2 cellular contexts compared by ENCODE assay signal in genomic region chr17:27430383-27430840, GRCh38.
TF ChIP-seq lines count a peak whose summit lies in the region.

No MANE protein-coding gene starts in this region.

TF ChIP-seq in SK-N-SH treated with all-trans-retinoic acid at 6 μM for 48 hours, 23 proteins besides CTCF, POLR2A, EP300 and RAD21 (continued from another document):
- TF ChIP-seq, protein P1, sequence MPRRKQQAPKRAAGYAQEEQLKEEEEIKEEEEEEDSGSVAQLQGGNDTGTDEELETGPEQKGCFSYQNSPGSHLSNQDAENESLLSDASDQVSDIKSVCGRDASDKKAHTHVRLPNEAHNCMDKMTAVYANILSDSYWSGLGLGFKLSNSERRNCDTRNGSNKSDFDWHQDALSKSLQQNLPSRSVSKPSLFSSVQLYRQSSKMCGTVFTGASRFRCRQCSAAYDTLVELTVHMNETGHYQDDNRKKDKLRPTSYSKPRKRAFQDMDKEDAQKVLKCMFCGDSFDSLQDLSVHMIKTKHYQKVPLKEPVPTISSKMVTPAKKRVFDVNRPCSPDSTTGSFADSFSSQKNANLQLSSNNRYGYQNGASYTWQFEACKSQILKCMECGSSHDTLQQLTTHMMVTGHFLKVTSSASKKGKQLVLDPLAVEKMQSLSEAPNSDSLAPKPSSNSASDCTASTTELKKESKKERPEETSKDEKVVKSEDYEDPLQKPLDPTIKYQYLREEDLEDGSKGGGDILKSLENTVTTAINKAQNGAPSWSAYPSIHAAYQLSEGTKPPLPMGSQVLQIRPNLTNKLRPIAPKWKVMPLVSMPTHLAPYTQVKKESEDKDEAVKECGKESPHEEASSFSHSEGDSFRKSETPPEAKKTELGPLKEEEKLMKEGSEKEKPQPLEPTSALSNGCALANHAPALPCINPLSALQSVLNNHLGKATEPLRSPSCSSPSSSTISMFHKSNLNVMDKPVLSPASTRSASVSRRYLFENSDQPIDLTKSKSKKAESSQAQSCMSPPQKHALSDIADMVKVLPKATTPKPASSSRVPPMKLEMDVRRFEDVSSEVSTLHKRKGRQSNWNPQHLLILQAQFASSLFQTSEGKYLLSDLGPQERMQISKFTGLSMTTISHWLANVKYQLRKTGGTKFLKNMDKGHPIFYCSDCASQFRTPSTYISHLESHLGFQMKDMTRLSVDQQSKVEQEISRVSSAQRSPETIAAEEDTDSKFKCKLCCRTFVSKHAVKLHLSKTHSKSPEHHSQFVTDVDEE (CRISPR knock-in tag; IDR thresholded peaks at IDR 0.05): no peak
- TF ChIP-seq GLIS3 (CRISPR knock-in tag; IDR thresholded peaks at IDR 0.05): no peak
- TF ChIP-seq ZNF565 (CRISPR knock-in tag; conservative IDR thresholded peaks at IDR 0.05; ENCODE audit: low read depth): no peak
- TF ChIP-seq SNAI2 (CRISPR knock-in tag; IDR thresholded peaks at IDR 0.05): no peak
- TF ChIP-seq CSDC2 (CRISPR knock-in tag; IDR thresholded peaks at IDR 0.05): no peak

TF ChIP-seq in SK-N-SH, 30 proteins besides CTCF, POLR2A, EP300 and RAD21:
- TF ChIP-seq, protein P2, sequence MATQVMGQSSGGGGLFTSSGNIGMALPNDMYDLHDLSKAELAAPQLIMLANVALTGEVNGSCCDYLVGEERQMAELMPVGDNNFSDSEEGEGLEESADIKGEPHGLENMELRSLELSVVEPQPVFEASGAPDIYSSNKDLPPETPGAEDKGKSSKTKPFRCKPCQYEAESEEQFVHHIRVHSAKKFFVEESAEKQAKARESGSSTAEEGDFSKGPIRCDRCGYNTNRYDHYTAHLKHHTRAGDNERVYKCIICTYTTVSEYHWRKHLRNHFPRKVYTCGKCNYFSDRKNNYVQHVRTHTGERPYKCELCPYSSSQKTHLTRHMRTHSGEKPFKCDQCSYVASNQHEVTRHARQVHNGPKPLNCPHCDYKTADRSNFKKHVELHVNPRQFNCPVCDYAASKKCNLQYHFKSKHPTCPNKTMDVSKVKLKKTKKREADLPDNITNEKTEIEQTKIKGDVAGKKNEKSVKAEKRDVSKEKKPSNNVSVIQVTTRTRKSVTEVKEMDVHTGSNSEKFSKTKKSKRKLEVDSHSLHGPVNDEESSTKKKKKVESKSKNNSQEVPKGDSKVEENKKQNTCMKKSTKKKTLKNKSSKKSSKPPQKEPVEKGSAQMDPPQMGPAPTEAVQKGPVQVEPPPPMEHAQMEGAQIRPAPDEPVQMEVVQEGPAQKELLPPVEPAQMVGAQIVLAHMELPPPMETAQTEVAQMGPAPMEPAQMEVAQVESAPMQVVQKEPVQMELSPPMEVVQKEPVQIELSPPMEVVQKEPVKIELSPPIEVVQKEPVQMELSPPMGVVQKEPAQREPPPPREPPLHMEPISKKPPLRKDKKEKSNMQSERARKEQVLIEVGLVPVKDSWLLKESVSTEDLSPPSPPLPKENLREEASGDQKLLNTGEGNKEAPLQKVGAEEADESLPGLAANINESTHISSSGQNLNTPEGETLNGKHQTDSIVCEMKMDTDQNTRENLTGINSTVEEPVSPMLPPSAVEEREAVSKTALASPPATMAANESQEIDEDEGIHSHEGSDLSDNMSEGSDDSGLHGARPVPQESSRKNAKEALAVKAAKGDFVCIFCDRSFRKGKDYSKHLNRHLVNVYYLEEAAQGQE (IDR thresholded peaks at IDR 0.05; ENCODE audit: low read depth, low read length): no peak
- TF ChIP-seq, protein P3, sequence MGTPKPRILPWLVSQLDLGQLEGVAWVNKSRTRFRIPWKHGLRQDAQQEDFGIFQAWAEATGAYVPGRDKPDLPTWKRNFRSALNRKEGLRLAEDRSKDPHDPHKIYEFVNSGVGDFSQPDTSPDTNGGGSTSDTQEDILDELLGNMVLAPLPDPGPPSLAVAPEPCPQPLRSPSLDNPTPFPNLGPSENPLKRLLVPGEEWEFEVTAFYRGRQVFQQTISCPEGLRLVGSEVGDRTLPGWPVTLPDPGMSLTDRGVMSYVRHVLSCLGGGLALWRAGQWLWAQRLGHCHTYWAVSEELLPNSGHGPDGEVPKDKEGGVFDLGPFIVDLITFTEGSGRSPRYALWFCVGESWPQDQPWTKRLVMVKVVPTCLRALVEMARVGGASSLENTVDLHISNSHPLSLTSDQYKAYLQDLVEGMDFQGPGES (IDR thresholded peaks at IDR 0.05; ENCODE audit: low read depth, low read length): no peak
- TF ChIP-seq JUND (IDR thresholded peaks at IDR 0.05) (no peak), RFX5 (IDR thresholded peaks at IDR 0.05; ENCODE audit: low read length) (no peak), GATA2 (CRISPR knock-in tag; IDR thresholded peaks at IDR 0.05) (no peak), RXRA (IDR thresholded peaks at IDR 0.05; ENCODE audit: borderline replicate concordance, low read depth) (no peak), TCF12 (IDR thresholded peaks at IDR 0.05) (no peak), SIN3A (IDR thresholded peaks at IDR 0.05; ENCODE audit: borderline replicate concordance, low read depth, low read length) (no peak), SMC3 (IDR thresholded peaks at IDR 0.05; ENCODE audit: low read depth, low read length) (no peak), TEAD4 (IDR thresholded peaks at IDR 0.05; ENCODE audit: borderline replicate concordance, insufficient read depth) (no peak), FOXM1 (IDR thresholded peaks at IDR 0.05; ENCODE audit: low read depth) (no peak), RCOR1 (IDR thresholded peaks at IDR 0.05; ENCODE audit: low read length) (no peak), FOSL2 (IDR thresholded peaks at IDR 0.05; ENCODE audit: borderline replicate concordance, low read depth) (no peak), NFIC (IDR thresholded peaks at IDR 0.05; ENCODE audit: borderline replicate concordance) (no peak)
- TF ChIP-seq, protein P4, sequence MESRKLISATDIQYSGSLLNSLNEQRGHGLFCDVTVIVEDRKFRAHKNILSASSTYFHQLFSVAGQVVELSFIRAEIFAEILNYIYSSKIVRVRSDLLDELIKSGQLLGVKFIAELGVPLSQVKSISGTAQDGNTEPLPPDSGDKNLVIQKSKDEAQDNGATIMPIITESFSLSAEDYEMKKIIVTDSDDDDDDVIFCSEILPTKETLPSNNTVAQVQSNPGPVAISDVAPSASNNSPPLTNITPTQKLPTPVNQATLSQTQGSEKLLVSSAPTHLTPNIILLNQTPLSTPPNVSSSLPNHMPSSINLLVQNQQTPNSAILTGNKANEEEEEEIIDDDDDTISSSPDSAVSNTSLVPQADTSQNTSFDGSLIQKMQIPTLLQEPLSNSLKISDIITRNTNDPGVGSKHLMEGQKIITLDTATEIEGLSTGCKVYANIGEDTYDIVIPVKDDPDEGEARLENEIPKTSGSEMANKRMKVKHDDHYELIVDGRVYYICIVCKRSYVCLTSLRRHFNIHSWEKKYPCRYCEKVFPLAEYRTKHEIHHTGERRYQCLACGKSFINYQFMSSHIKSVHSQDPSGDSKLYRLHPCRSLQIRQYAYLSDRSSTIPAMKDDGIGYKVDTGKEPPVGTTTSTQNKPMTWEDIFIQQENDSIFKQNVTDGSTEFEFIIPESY (IDR thresholded peaks at IDR 0.05; ENCODE audit: borderline replicate concordance, low read depth): no peak
- TF ChIP-seq, protein P5, sequence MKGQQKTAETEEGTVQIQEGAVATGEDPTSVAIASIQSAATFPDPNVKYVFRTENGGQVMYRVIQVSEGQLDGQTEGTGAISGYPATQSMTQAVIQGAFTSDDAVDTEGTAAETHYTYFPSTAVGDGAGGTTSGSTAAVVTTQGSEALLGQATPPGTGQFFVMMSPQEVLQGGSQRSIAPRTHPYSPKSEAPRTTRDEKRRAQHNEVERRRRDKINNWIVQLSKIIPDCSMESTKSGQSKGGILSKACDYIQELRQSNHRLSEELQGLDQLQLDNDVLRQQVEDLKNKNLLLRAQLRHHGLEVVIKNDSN (IDR thresholded peaks at IDR 0.05; ENCODE audit: borderline replicate concordance, low read depth): no peak
